ENCODE assay signal across 9 cellular contexts in genomic region chr2:236019434-236019833, GRCh38.
"Had no signal": no experiment of that assay in that cellular context is flagged by ENCODE, and none has a peak within 500 bp of the region (broad histone marks: within the 10 kb centered on the region; RNA-seq: fewer than 3 reads in every experiment).

No MANE protein-coding gene starts in this region.

- H2AFZ ChIP-seq: GM23248, GM23338 had no signal

- H3K36me3 ChIP-seq: HAP-1 had no signal

- H3K9me3 Mint-ChIP-seq: GM23338, H9, HFFc6 had no signal

- H3K4me3 ChIP-seq: GM23248, GM23338, HAP-1 had no signal

- H3K27ac Mint-ChIP-seq: GM23338, H9, HFFc6 had no signal

- H3K4me2 ChIP-seq: GM23338 had no signal

- H3K9me3 ChIP-seq: HAP-1 had no signal

- DNase-seq: GM23248, GOT3, H7, H9, HCEC 1CT, HFFc6 had no signal

- H3K4me3 Mint-ChIP-seq: GM23338, H9, HFFc6 had no signal

- H3K27ac ChIP-seq: GM23248 had no signal

- ATAC-seq: GM23338, HCT116 had no signal

- H3K9ac ChIP-seq: GM23248 had no signal
